ENCODE assay signal across 9 cellular contexts in the genomic region with DNA sequence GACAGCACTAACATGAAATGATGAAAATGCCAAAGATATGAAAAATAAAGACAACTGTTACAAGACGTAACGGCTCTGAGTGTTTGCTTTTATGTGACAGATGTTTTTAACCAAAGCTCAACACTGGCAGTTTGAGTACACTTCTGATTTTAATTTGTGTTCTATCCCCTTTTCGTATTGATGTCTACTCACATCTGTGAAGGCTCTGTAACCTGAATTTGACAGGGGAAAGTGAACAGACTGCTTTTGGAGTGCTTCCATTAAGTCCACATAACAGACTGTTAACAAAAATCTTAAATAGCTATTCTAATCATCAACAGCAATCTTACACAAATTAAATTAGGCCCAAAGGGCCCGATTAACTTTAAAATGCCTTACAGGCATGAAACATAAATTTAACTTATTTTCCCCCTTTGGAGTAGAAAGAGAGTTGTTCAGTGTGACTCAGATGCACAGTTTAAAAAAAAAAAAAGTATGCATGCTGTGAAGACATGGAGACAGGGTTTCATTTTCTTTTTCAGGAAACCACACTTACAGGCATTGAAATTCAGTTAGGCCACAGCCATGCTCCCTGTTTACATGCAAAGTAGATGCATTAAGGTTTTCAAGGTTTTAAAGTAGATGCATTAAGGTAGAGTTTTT. TPM values are rescaled to one million over a fixed set of nuclear protein-coding genes. Genes with fewer than 3 reads are reported as not detected.
DNase-seq lines count a peak whose midpoint lies in the region; ATAC-seq and TF ChIP-seq lines count a peak whose summit lies in the region.
"Had no signal": no experiment of that assay in that cellular context is flagged by ENCODE, and none has a peak within 500 bp of the region (broad histone marks: within the 10 kb centered on the region; RNA-seq: fewer than 3 reads in every experiment).

No MANE protein-coding gene starts in this region.

- H3K27ac ChIP-seq in MM.1S (ENCODE audit: low read length) (peak overlapping the region; percentile 78), psoas muscle (no peak overlapping the region)

- intact Hi-C loops in psoas muscle (cut with DNase I), result no loop called here

- peaks cover 2 to 4% of the 10 kb centered on the region in 2 donors for H3K9me3 Mint-ChIP-seq in stimulated activated naive B cell treated with anti-CD40 and anti-IgM and Interleukin-4, amounts not matched to agents 10 μg/mL and 1 μg/mL and 100 μg/mL, for 72 hours
- no peaks in the 10 kb centered on the region for H3K9me3 Mint-ChIP-seq in progenitor cell of endocrine pancreas (ENCODE audit: low read depth)

- H2AFZ ChIP-seq in MM.1S (ENCODE audit: low read length), result peak overlapping the region; percentile 34; the same call in 1 of the 2 replicates

- H3K4me3 Mint-ChIP-seq in stimulated activated naive B cell treated with anti-CD40 and anti-IgM and Interleukin-4, amounts not matched to agents 10 μg/mL and 1 μg/mL and 100 μg/mL, for 72 hours, result peak overlapping the region; percentile 75 to 76
- H3K4me3 Mint-ChIP-seq in progenitor cell of endocrine pancreas (ENCODE audit: low read depth), result no peak overlapping the region

- H3K4me1 ChIP-seq in MM.1S (ENCODE audit: low read length), result peaks cover 56% of the 10 kb centered on the region
- no peaks in the 10 kb centered on the region for H3K4me1 ChIP-seq in psoas muscle

- H3K27me3 ChIP-seq in MM.1S (replicated peaks; ENCODE audit: insufficient read depth, low read length) (no peaks in the 10 kb centered on the region), psoas muscle (ENCODE audit: insufficient read depth in 3 of 3, low read length in 2 of 3) (no peaks in the 10 kb centered on the region)

- H3K9ac ChIP-seq in MM.1S (ENCODE audit: low read length), result peak overlapping the region; percentile 21; the same call in 1 of the 2 replicates

- DNase-seq in H4 (ENCODE audit: low spot score) (peak; percentile 15), MM.1S (peak; percentile 80), astrocyte of the spinal cord (ENCODE audit: low read depth, low spot score) (peak; percentile 71), midbrain (lab: John Stamatoyannopoulos, UW) (no peak), progenitor cell of endocrine pancreas (ENCODE audit: low spot score, unreplicated experiment) (no peak), psoas muscle (no peak)
- no peak for DNase-seq in stimulated activated naive B cell treated with anti-CD40 and anti-IgM and Interleukin-4, amounts not matched to agents 10 μg/mL and 1 μg/mL and 100 μg/mL, for 72 hours

- H3K79me2 ChIP-seq in MM.1S (ENCODE audit: low read length), result no peaks in the 10 kb centered on the region

- in situ Hi-C loops in astrocyte of the spinal cord (cut with HindIII; ENCODE audit: low sequenced_read_pairs), result no loop called here

- WGBS in psoas muscle, 3 donors, result 45 to 60% (median 45%) methylated on average over 4 of the region's 4 CpGs

- peaks cover 0 to 5% of the 10 kb centered on the region in 2 donors for H3K36me3 Mint-ChIP-seq in stimulated activated naive B cell treated with anti-CD40 and anti-IgM and Interleukin-4, amounts not matched to agents 10 μg/mL and 1 μg/mL and 100 μg/mL, for 72 hours
- H3K36me3 Mint-ChIP-seq in progenitor cell of endocrine pancreas (ENCODE audit: insufficient read depth), result no peaks in the 10 kb centered on the region

- H3K4me3 ChIP-seq in MM.1S (ENCODE audit: low read length) (no peak overlapping the region), astrocyte of the spinal cord (ENCODE audit: low read depth, low read length) (no peak overlapping the region), psoas muscle (no peak overlapping the region)

- ATAC-seq in GM18511 (IDR thresholded peaks at IDR 0.05; ENCODE audit: unreplicated experiment) (peak; percentile 86), psoas muscle (no peak)
- ATAC-seq in stimulated activated naive B cell treated with anti-CD40 and anti-IgM and Interleukin-4, amounts not matched to agents 10 μg/mL and 1 μg/mL and 100 μg/mL, for 72 hours (replicated peaks), result peak; percentile 82 to 87

- peaks cover 10% of the 10 kb centered on the region for H3F3A ChIP-seq in MM.1S (ENCODE audit: insufficient read depth, low read length)

- no peaks in the 10 kb centered on the region for H3K9me2 ChIP-seq in MM.1S (replicated peaks; ENCODE audit: insufficient read depth, low read length)

- TF ChIP-seq CTCF in MM.1S (IDR thresholded peaks at IDR 0.05; ENCODE audit: low read length) (no peak), astrocyte of the spinal cord (IDR thresholded peaks at IDR 0.05; ENCODE audit: low read depth, low read length) (no peak), progenitor cell of endocrine pancreas (IDR thresholded peaks at IDR 0.05; ENCODE audit: unreplicated experiment) (no peak), psoas muscle (IDR thresholded peaks at IDR 0.05) (no peak)

- H3K4me2 ChIP-seq in MM.1S (ENCODE audit: low read depth, low read length), result peak overlapping the region; percentile 57; the same call in 1 of the 2 replicates

- H3K9me3 ChIP-seq in MM.1S (replicated peaks; ENCODE audit: insufficient read depth, low read length) (no peaks in the 10 kb centered on the region), psoas muscle (no peaks in the 10 kb centered on the region)

- H4K20me1 ChIP-seq in MM.1S (ENCODE audit: insufficient read depth, low read length), result no peaks in the 10 kb centered on the region

- H3K4me1 Mint-ChIP-seq in stimulated activated naive B cell treated with anti-CD40 and anti-IgM and Interleukin-4, amounts not matched to agents 10 μg/mL and 1 μg/mL and 100 μg/mL, for 72 hours, result peaks cover 42 to 48% of the 10 kb centered on the region in 2 donors
- H3K4me1 Mint-ChIP-seq in progenitor cell of endocrine pancreas (ENCODE audit: low read depth), result no peaks in the 10 kb centered on the region

- peak overlapping the region; percentile 92 for H3K27ac Mint-ChIP-seq in stimulated activated naive B cell treated with anti-CD40 and anti-IgM and Interleukin-4, amounts not matched to agents 10 μg/mL and 1 μg/mL and 100 μg/mL, for 72 hours
- no peak overlapping the region for H3K27ac Mint-ChIP-seq in progenitor cell of endocrine pancreas

- no peaks in the 10 kb centered on the region for H3K27me3 Mint-ChIP-seq in stimulated activated naive B cell treated with anti-CD40 and anti-IgM and Interleukin-4, amounts not matched to agents 10 μg/mL and 1 μg/mL and 100 μg/mL, for 72 hours
- peaks cover 4% of the 10 kb centered on the region for H3K27me3 Mint-ChIP-seq in progenitor cell of endocrine pancreas

- no peaks in the 10 kb centered on the region for H3K36me3 ChIP-seq in MM.1S (replicated peaks; ENCODE audit: insufficient read depth, low read length)
- H3K36me3 ChIP-seq in psoas muscle (ENCODE audit: insufficient read depth in 1 of 2, low read depth in 1 of 2), result no peaks in the 10 kb centered on the region

RNA-seq across cellular contexts. Expression of a gene that starts 16.3 kb away (rescaled TPM):
- total RNA-seq in H4 (2014; rRNA removed; shearing (Covaris generic)), result 51.3 and 53.3 TPM in 2 replicates
- 43.1 and 43.3 TPM in 2 replicates for total RNA-seq in progenitor cell of endocrine pancreas
- 10 to 100 TPM; 10.6 to 20.7 (median 17.1) TPM for total RNA-seq in psoas muscle
- polyA plus RNA-seq in psoas muscle, result 10 to 100 TPM; 10.7 to 18.3 (median 11.6) TPM

RNA-seq across cellular contexts. Expression of a gene that starts 49.8 kb away (rescaled TPM):
- total RNA-seq in H4 (2014; rRNA removed; shearing (Covaris generic)), result not detected in 2 replicates
- 0.50 and 0.93 TPM in 2 replicates for total RNA-seq in progenitor cell of endocrine pancreas
- under 1 TPM in 1 of 4 donors, not detected in 3; 0.15 TPM for total RNA-seq in psoas muscle
- under 1 TPM in 2 of 3 donors, not detected in 1; 0.03 to 0.05 TPM for polyA plus RNA-seq in psoas muscle
- total RNA-seq: T-helper 2 cell treated with Interferon-gamma antibody and Interleukin-4, amounts not matched to agents 100 ng/mL and 5 ng/mL, for 36 hours had no signal

Comparison
In these comparisons a context has a peak if more than half of its experiments do, and no peak if none do; other contexts are left out.
1. ATAC-seq: peak in GM18511 (single experiment) and stimulated activated naive B cell treated with anti-CD40 and anti-IgM and Interleukin-4, amounts not matched to agents 10 μg/mL and 1 μg/mL and 100 μg/mL, for 72 hours (2 of 2); none in psoas muscle (0 of 4).
2. DNase-seq: peak in H4 (single experiment), MM.1S (single experiment) and astrocyte of the spinal cord (single experiment); none in stimulated activated naive B cell treated with anti-CD40 and anti-IgM and Interleukin-4, amounts not matched to agents 10 μg/mL and 1 μg/mL and 100 μg/mL, for 72 hours (single experiment), midbrain (single experiment), progenitor cell of endocrine pancreas (single experiment) and psoas muscle (0 of 2).